In the genomic region with DNA sequence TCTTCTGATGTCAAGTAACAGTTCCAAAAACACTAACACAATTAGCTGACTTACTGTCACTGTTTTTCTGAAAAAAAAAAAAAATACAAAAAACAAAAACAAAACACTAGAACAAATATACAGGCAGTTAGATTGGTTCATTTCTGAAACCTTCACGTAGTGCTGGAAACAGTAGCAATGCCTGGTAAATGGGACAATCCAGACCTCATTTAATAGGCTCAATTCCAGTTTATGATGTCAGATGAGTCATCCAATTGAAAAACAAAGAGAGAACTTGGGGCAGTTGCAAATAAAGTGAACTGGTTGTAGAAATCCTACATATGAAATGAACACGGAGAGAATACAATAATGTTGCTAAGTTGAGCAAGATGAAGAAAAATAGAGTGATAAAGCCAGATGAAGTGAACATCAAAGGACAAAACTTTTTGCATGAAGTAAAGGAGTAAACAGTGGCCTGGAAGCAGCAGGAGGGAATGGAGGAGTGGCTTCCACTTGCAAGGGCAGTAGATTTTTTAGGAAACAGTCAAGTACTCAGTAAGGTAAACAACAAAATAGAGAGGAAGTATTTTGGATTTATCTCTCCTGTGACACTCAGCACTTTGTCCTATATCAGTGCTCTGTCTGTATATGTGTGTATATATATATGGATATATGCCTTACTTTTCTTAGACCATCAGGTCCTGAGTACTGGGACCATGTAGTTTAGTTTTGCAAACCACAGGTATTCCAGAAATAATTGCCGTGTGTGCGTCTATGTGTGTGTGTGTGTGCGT, we compare ENCODE assay signal across 35 cellular contexts. TPM values are rescaled to one million over a fixed set of nuclear protein-coding genes. Genes with fewer than 3 reads are reported as not detected.
"Had no signal": no experiment of that assay in that cellular context is flagged by ENCODE, and none has a peak within 500 bp of the region (broad histone marks: within the 10 kb centered on the region; RNA-seq: fewer than 3 reads in every experiment).

No MANE protein-coding gene starts in this region.

- H3K9me3 ChIP-seq: colonic mucosa, pancreas, prostate gland, testis, transverse colon had no signal

- ATAC-seq: activated CD4-positive, CD25-positive, alpha-beta regulatory T cell treated with anti-CD3 and anti-CD28 coated beads, Interleukin-2, amount 50 U/mL, for 24 hours; activated T-cell treated with anti-CD3 and anti-CD28 coated beads, Interleukin-2, amount 50 U/mL, for 4 hours; activated T-helper 17 cell treated with anti-CD3 and anti-CD28 coated beads, Interleukin-2, amount 50 U/mL, for 72 hours; left cardiac atrium; left ventricle myocardium superior; naive thymus-derived CD4-positive, alpha-beta T cell; pancreas; sciatic nerve; stimulated activated naive CD8-positive, alpha-beta T cell treated with anti-CD3 and anti-CD28 coated beads, Interleukin-15, Interleukin-2, amounts not matched to agents 100 U/mL and 50 U/mL, for 24 hours had no signal

- H3K36me3 ChIP-seq: colonic mucosa, pancreas, prostate gland, transverse colon, WERI-Rb-1 had no signal

- H3K4me3 ChIP-seq: colonic mucosa, dorsolateral prefrontal cortex, pancreas, prostate gland, skin epidermis, testis, transverse colon had no signal

- H3K4me3 Mint-ChIP-seq: activated CD4-positive, alpha-beta memory T cell treated with anti-CD3 and anti-CD28 coated beads for 36 hours; activated T-cell treated with anti-CD3 and anti-CD28 coated beads, Interleukin-2, amount 50 U/mL, for 4 hours; activated T-helper 17 cell treated with anti-CD3 and anti-CD28 coated beads, Interleukin-2, amount 50 U/mL, for 72 hours; naive thymus-derived CD4-positive, alpha-beta T cell had no signal

- H3K27ac ChIP-seq: colonic mucosa, dorsolateral prefrontal cortex, pancreas, prostate gland, skin epidermis, testis, transverse colon, WERI-Rb-1 had no signal

- H3K27me3 Mint-ChIP-seq: activated CD4-positive, alpha-beta memory T cell treated with anti-CD3 and anti-CD28 coated beads for 36 hours; activated T-helper 17 cell treated with anti-CD3 and anti-CD28 coated beads, Interleukin-2, amount 50 U/mL, for 72 hours; naive thymus-derived CD4-positive, alpha-beta T cell had no signal

- H3K4me1 ChIP-seq: colonic mucosa, pancreas, prostate gland, testis, transverse colon had no signal

- H3K36me3 Mint-ChIP-seq: activated CD4-positive, alpha-beta memory T cell treated with anti-CD3 and anti-CD28 coated beads for 36 hours; naive thymus-derived CD4-positive, alpha-beta T cell had no signal

- H3K9me3 Mint-ChIP-seq: activated CD4-positive, alpha-beta memory T cell treated with anti-CD3 and anti-CD28 coated beads for 36 hours; activated T-cell treated with anti-CD3 and anti-CD28 coated beads, Interleukin-2, amount 50 U/mL, for 4 hours; activated T-helper 17 cell treated with anti-CD3 and anti-CD28 coated beads, Interleukin-2, amount 50 U/mL, for 72 hours had no signal

- H3K27me3 ChIP-seq: colonic mucosa, pancreas, testis, transverse colon had no signal

- H3K27ac Mint-ChIP-seq: activated CD4-positive, alpha-beta memory T cell treated with anti-CD3 and anti-CD28 coated beads for 36 hours; activated T-helper 17 cell treated with anti-CD3 and anti-CD28 coated beads, Interleukin-2, amount 50 U/mL, for 72 hours; naive thymus-derived CD4-positive, alpha-beta T cell had no signal

- FAIRE-seq: keratinocyte, urothelium cell line had no signal

- H3K4me1 Mint-ChIP-seq: activated T-helper 17 cell treated with anti-CD3 and anti-CD28 coated beads, Interleukin-2, amount 50 U/mL, for 72 hours; naive thymus-derived CD4-positive, alpha-beta T cell had no signal

- DNase-seq: activated CD4-positive, alpha-beta memory T cell treated with anti-CD3 and anti-CD28 coated beads for 36 hours; activated CD4-positive, alpha-beta T cell treated with anti-CD3 and anti-CD28 coated beads for 48 hours; activated gamma-delta T cell treated with Interleukin-2 at 50 U/mL for 16 hours; activated naive CD4-positive, alpha-beta T cell treated with anti-CD3 and anti-CD28 coated beads, Interleukin-2, amount 50 U/mL, for 16 hours; activated T-cell treated with anti-CD3 and anti-CD28 coated beads, Interleukin-2, amount 50 U/mL, for 4 hours; amniotic stem cell; colonic mucosa; dorsolateral prefrontal cortex; effector memory CD4-positive, alpha-beta T cell; erythroblast; foreskin fibroblast; head of caudate nucleus; hippocampal formation; left cardiac atrium; left ventricle myocardium superior; midbrain; naive thymus-derived CD4-positive, alpha-beta T cell; pancreas; retina; stimulated activated CD4-positive, alpha-beta T cell treated with anti-CD3 and anti-CD28 coated beads, Interleukin-12 subunit alpha, Interleukin-12 subunit beta, amount 100 ng/mL, for 4 hours; stimulated activated CD4-positive, alpha-beta T cell treated with anti-CD3 and anti-CD28 coated beads, Interleukin-4, amount 100 ng/mL, for 1 hour; stimulated activated naive CD8-positive, alpha-beta T cell treated with anti-CD3 and anti-CD28 coated beads, Interleukin-15, Interleukin-2, amounts not matched to agents 100 U/mL and 50 U/mL, for 24 hours; T-helper 2 cell; testis; transverse colon; WERI-Rb-1 had no signal

RNA-seq across cellular contexts. Expression of a gene that starts 39.3 kb away (rescaled TPM):
- total RNA-seq: activated CD4-positive, alpha-beta memory T cell treated with anti-CD3 and anti-CD28 coated beads for 36 hours; activated T-cell treated with anti-CD3 and anti-CD28 coated beads, Interleukin-2, amount 50 U/mL, for 4 hours; activated T-helper 17 cell treated with anti-CD3 and anti-CD28 coated beads, Interleukin-2, amount 50 U/mL, for 72 hours; colonic mucosa; dorsolateral prefrontal cortex; left cardiac atrium; left ventricle myocardium superior; lung microvascular endothelial cell; naive thymus-derived CD4-positive, alpha-beta T cell; pancreas; sciatic nerve; transverse colon had no signal
- polyA plus RNA-seq: keratinocyte; naive thymus-derived CD4-positive, alpha-beta T cell; neural cell; pancreas had no signal
